17 cellular contexts compared by ENCODE assay signal in the genomic region with DNA sequence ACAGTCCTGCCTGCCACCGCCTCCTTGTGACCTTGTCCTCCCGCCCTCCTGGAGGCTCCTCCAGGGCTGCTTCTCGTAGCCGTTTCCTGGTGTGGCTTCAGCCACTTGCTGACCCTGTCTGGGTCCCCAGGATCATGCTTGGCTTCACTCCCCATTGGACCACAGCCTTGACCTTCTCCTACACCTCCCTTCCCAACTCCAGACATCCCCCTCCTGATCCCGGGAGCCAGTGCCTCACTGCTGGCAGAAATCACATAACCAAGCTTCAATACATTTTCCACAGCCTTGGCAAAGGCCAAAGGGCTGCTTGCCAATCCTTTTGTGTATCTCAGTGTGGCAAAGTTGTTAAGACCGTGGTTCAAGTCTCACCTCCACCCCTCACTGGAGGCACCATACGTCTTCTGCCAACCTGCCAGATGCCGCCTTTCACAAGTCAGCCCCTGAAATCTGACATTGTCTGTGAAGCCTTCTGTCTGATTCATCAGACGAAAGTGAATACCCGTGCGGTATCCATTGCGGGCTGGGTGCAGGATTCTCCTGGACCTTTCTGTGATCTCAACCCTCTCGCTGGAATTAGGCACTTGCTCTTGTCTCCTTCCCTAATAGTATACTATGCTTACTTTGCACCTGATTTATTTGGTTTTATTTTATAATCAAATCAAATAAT.
"Had no signal": no experiment of that assay in that cellular context is flagged by ENCODE, and none has a peak within 500 bp of the region (broad histone marks: within the 10 kb centered on the region; RNA-seq: fewer than 3 reads in every experiment).

No MANE protein-coding gene starts in this region.

- H3K27me3 ChIP-seq: adrenal gland, neutrophil, thyroid gland had no signal

- H3K27ac ChIP-seq: adrenal gland, gastrocnemius medialis, neutrophil, parathyroid adenoma, sigmoid colon, thyroid gland, WERI-Rb-1 had no signal

- ATAC-seq: activated naive CD4-positive, alpha-beta T cell treated with anti-CD3 and anti-CD28 coated beads, Interleukin-2, amount 50 U/mL, for 72 hours; gastrocnemius medialis; natural killer cell treated with Interleukin-12 subunit alpha and Interleukin-12 subunit beta and Interleukin-15 and Interleukin-18, amount 100 ng/mL, for 72 hours had no signal

- H3K4me3 Mint-ChIP-seq: activated T-helper 1 cell treated with anti-CD3 and anti-CD28 coated beads, Interleukin-12 subunit alpha, Interleukin-12 subunit beta, Interleukin-2, Interleukin-4 antibody, amounts not matched to agents 30 ng/mL and 10 ng/mL and 1 ng/mL, durations not matched to agents 14 hours and 24 hours and 36 hours; natural killer cell treated with Interleukin-12 subunit alpha and Interleukin-12 subunit beta and Interleukin-15 and Interleukin-18, amount 100 ng/mL, for 72 hours had no signal

- H3K27ac Mint-ChIP-seq: activated naive CD4-positive, alpha-beta T cell treated with anti-CD3 and anti-CD28 coated beads, Interleukin-2, amount 50 U/mL, for 72 hours; activated T-helper 1 cell treated with anti-CD3 and anti-CD28 coated beads, Interleukin-12 subunit alpha, Interleukin-12 subunit beta, Interleukin-2, Interleukin-4 antibody, amounts not matched to agents 30 ng/mL and 10 ng/mL and 1 ng/mL, durations not matched to agents 14 hours and 24 hours and 36 hours; natural killer cell treated with Interleukin-12 subunit alpha and Interleukin-12 subunit beta and Interleukin-15 and Interleukin-18, amount 100 ng/mL, for 72 hours had no signal

- H3K4me3 ChIP-seq: adrenal gland, gastrocnemius medialis, sigmoid colon, thyroid gland had no signal

- H3K36me3 Mint-ChIP-seq: activated naive CD4-positive, alpha-beta T cell treated with anti-CD3 and anti-CD28 coated beads, Interleukin-2, amount 50 U/mL, for 72 hours; natural killer cell treated with Interleukin-12 subunit alpha and Interleukin-12 subunit beta and Interleukin-15 and Interleukin-18, amount 100 ng/mL, for 72 hours had no signal

- DNase-seq: activated CD4-positive, alpha-beta T cell treated with anti-CD3 and anti-CD28 coated beads, Interleukin-2, amount 50 U/mL, for 4 hours; activated gamma-delta T cell treated with Interleukin-2 at 50 U/mL for 16 hours; activated T-cell treated with anti-CD3 and anti-CD28 coated beads for 4 hours; gastrocnemius medialis; kidney; sigmoid colon; stimulated activated CD8-positive, alpha-beta memory T cell treated with anti-CD3 and anti-CD28 coated beads, Interleukin-4, amount 100 ng/mL, for 48 hours; stimulated activated naive CD4-positive, alpha-beta T cell treated with Interleukin-2 at 50 U/mL for 16 hours; SW 1271; thyroid gland; WERI-Rb-1 had no signal
